Comparison of ENCODE assay signal across 7 cellular contexts in the genomic region with DNA sequence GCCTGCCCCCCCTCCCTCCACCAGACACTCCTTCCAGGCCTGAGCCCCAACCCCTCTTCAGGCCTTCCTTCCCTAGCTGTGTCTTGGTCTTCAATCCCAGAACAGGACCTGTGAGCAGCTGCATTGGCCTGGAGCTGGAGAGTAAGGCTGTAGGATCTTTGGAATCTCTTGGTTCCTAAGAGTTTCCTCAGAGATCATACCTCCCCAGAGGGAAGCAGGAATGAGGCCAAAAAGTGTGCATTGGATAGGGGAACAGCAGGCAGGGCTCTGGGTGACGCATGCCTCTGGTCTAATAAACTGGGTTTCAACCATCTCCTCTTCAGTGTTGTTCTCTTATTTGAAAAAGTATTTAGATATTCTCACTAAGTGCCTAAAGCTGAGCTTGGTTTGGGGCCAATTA. TPM values are rescaled to one million over a fixed set of nuclear protein-coding genes. Genes with fewer than 3 reads are reported as not detected.
DNase-seq lines count a peak whose midpoint lies in the region; ATAC-seq and TF ChIP-seq lines count a peak whose summit lies in the region.

No MANE protein-coding gene starts in this region.

- DNase-seq in Caco-2, result no peak
- DNase-seq in OCI-LY7 (ENCODE audit: low spot score), result no peak
- DNase-seq in central memory CD8-positive, alpha-beta T cell (ENCODE audit: low spot score in 2 of 2), result no peak
- DNase-seq in osteoblast (ENCODE audit: insufficient read length, low spot score, missing footprints), result peak; percentile 93
- no peak for DNase-seq in A673 (ENCODE audit: low spot score)
- DNase-seq in NCI-H1694 (lab: John Stamatoyannopoulos, UW), result no peak
- no peak for DNase-seq in Right ventricle myocardium superior

- POLR2A ChIA-PET in Caco-2 (lab: Charles Lee), result interaction anchor here (0.5 to 1.7 kb wide), 6 partner anchors 13 to 342 kb away, joined by 3 to 19 read pairs (median 4); a partner anchor contains a TSS
- POLR2A ChIA-PET in OCI-LY7 (lab: Charles Lee), result interaction anchor here (0.6 to 6.0 kb wide), 4 partner anchors 28 to 237 kb away, joined by 3 to 62 read pairs (median 12); a partner anchor contains a TSS
- POLR2A ChIA-PET in A673 (lab: Charles Lee; ENCODE audit: low non-redundant PET), result no interaction called here

- H3K4me2 ChIP-seq in OCI-LY7 (ENCODE audit: low read length) (0 out of 2 replicates have a peak overlapping the region, but pooled peaks have one; percentile 12), osteoblast (ENCODE audit: insufficient read depth, low read length) (no peak overlapping the region)

- H3K27me3 ChIP-seq in Caco-2 (replicated peaks; ENCODE audit: control insufficient read depth, insufficient read depth, low read length) (no peaks in the 10 kb centered on the region), osteoblast (ENCODE audit: insufficient read depth, low read length) (no peaks in the 10 kb centered on the region), A673 (replicated peaks; ENCODE audit: insufficient read depth, low read depth, low read length, poor library complexity) (no peaks in the 10 kb centered on the region)

- CTCF ChIA-PET in Caco-2 (lab: Charles Lee), result interaction anchor here (0.5 to 2.1 kb wide), 22 partner anchors 9 to 950 kb away, joined by 3 to 47 read pairs (median 3); a partner anchor contains a TSS
- CTCF ChIA-PET in OCI-LY7 (lab: Charles Lee; ENCODE audit: unreplicated experiment), result no interaction called here
- CTCF ChIA-PET in A673 (lab: Charles Lee), result interaction anchor here (2.8 kb wide), 1 partner anchor 27 kb away, joined by 19 read pairs; a partner anchor contains a TSS

- H3K4me3 Mint-ChIP-seq in Caco-2 (ENCODE audit: unreplicated experiment), result peak overlapping the region; percentile 68
- peak overlapping the region; percentile 74 for H3K4me3 Mint-ChIP-seq in central memory CD8-positive, alpha-beta T cell

- H3K4me1 ChIP-seq in Caco-2 (peaks cover 40% of the 10 kb centered on the region), OCI-LY7 (ENCODE audit: insufficient read depth, low read length, poor library complexity, severe bottlenecking) (peaks cover 30% of the 10 kb centered on the region), osteoblast (ENCODE audit: insufficient read depth, low read length) (peaks cover 16% of the 10 kb centered on the region), A673 (ENCODE audit: insufficient read depth, low read length, poor library complexity, severe bottlenecking) (peaks cover 5% of the 10 kb centered on the region)

- ATAC-seq in central memory CD8-positive, alpha-beta T cell (replicated peaks; ENCODE audit: extremely low read depth, poor library complexity, severe bottlenecking), result no peak
- ATAC-seq in Right ventricle myocardium superior (ENCODE audit: poor library complexity), result no peak

- no TSS peak for BruUV-seq in Caco-2 (replicated peaks; lab: Mats Ljungman, UMichigan)
- no TSS peak for BruUV-seq in OCI-LY7 (replicated peaks; lab: Mats Ljungman, UMichigan)
- BruUV-seq in A673 (replicated peaks; lab: Mats Ljungman, UMichigan), result no TSS peak

- H4K20me1 ChIP-seq in OCI-LY7 (ENCODE audit: insufficient read depth, low read length), result 0 out of 2 replicates have a peak, but pooled peaks cover 3% of the 10 kb centered on the region
- H4K20me1 ChIP-seq in osteoblast (ENCODE audit: insufficient read depth, low read length), result peaks cover 3% of the 10 kb centered on the region

- H2AFZ ChIP-seq in OCI-LY7 (ENCODE audit: low read length) (no peak overlapping the region), osteoblast (ENCODE audit: low read length) (no peak overlapping the region)

- peaks cover 37% of the 10 kb centered on the region for H3K4me1 Mint-ChIP-seq in Caco-2 (ENCODE audit: low read depth, unreplicated experiment)
- peaks cover 28% of the 10 kb centered on the region for H3K4me1 Mint-ChIP-seq in central memory CD8-positive, alpha-beta T cell

- no peaks in the 10 kb centered on the region for H3K9me3 Mint-ChIP-seq in Caco-2 (ENCODE audit: unreplicated experiment)
- H3K9me3 Mint-ChIP-seq in central memory CD8-positive, alpha-beta T cell, result no peaks in the 10 kb centered on the region

- H3K4me3 ChIP-seq in Caco-2 (ENCODE audit: low read depth, low read length) (no peak overlapping the region), OCI-LY7 (ENCODE audit: low read depth, low read length, poor library complexity, severe bottlenecking) (no peak overlapping the region), osteoblast (ENCODE audit: insufficient read depth, low read length) (no peak overlapping the region), A673 (ENCODE audit: low read depth, low read length, poor library complexity, severe bottlenecking) (no peak overlapping the region)

- H3K79me2 ChIP-seq in OCI-LY7 (ENCODE audit: insufficient read depth, low read depth, low read length) (peaks cover 16% of the 10 kb centered on the region; the same call in 1 of the 2 replicates), osteoblast (ENCODE audit: insufficient read depth, low read length) (peaks cover 15% of the 10 kb centered on the region)

- no peaks in the 10 kb centered on the region for H3K27me3 Mint-ChIP-seq in Caco-2 (ENCODE audit: insufficient read depth, unreplicated experiment)
- no peaks in the 10 kb centered on the region for H3K27me3 Mint-ChIP-seq in central memory CD8-positive, alpha-beta T cell

- peaks cover 33% of the 10 kb centered on the region for H3K36me3 Mint-ChIP-seq in Caco-2 (ENCODE audit: insufficient read depth, unreplicated experiment)
- H3K36me3 Mint-ChIP-seq in central memory CD8-positive, alpha-beta T cell (ENCODE audit: insufficient read depth), result peaks cover 13% of the 10 kb centered on the region

- H3K9me3 ChIP-seq in Caco-2 (no peaks in the 10 kb centered on the region), OCI-LY7 (ENCODE audit: low read length) (no peaks in the 10 kb centered on the region), osteoblast (ENCODE audit: low read depth, low read length) (no peaks in the 10 kb centered on the region), A673 (ENCODE audit: low read depth, low read length, poor library complexity, severe bottlenecking) (no peaks in the 10 kb centered on the region)

- H3K36me3 ChIP-seq in Caco-2 (ENCODE audit: control insufficient read depth, insufficient read depth, low read length), result peaks cover 8% of the 10 kb centered on the region
- peaks cover 20% of the 10 kb centered on the region for H3K36me3 ChIP-seq in OCI-LY7 (ENCODE audit: insufficient read depth, low read length)
- peaks cover 13% of the 10 kb centered on the region for H3K36me3 ChIP-seq in osteoblast (ENCODE audit: insufficient read depth, low read length)
- peaks cover 14% of the 10 kb centered on the region for H3K36me3 ChIP-seq in A673 (ENCODE audit: insufficient read depth, low read length, poor library complexity, severe bottlenecking)

- TF ChIP-seq CTCF in Caco-2 (IDR thresholded peaks at IDR 0.05; ENCODE audit: insufficient read depth in 1 of 2, low read depth in 1 of 2, low read length in 1 of 2, severe bottlenecking in 1 of 2, unreplicated experiment in 1 of 2) (no peak), OCI-LY7 (conservative IDR thresholded peaks at IDR 0.05; ENCODE audit: low read length) (no peak), osteoblast (IDR thresholded peaks at IDR 0.05; ENCODE audit: extremely low read depth, low read depth, low read length) (no peak), A673 (conservative IDR thresholded peaks at IDR 0.05; ENCODE audit: low read depth, low read length) (no peak)

- intact Hi-C loops in Caco-2 (cut with micrococcal nuclease; ENCODE audit: unreplicated experiment), result no loop called here
- intact Hi-C loops in OCI-LY7 (cut with micrococcal nuclease; ENCODE audit: unreplicated experiment), result no loop called here
- intact Hi-C loops in A673 (cut with micrococcal nuclease; ENCODE audit: unreplicated experiment), result no loop called here
- intact Hi-C loops in Right ventricle myocardium superior (cut with DNase I), result no loop called here

- H3K9me2 ChIP-seq in OCI-LY7 (ENCODE audit: insufficient read depth, low read length), result no peaks in the 10 kb centered on the region

- H3K27ac ChIP-seq in OCI-LY7 (ENCODE audit: low read depth, low read length, poor library complexity, severe bottlenecking), result no peak overlapping the region
- no peak overlapping the region for H3K27ac ChIP-seq in osteoblast (ENCODE audit: low read depth, low read length)
- no peak overlapping the region for H3K27ac ChIP-seq in A673 (ENCODE audit: low read depth, low read length, poor library complexity, severe bottlenecking)

- peak overlapping the region; percentile 93 for H3K27ac Mint-ChIP-seq in Caco-2 (ENCODE audit: unreplicated experiment)
- peak overlapping the region; percentile 25 for H3K27ac Mint-ChIP-seq in central memory CD8-positive, alpha-beta T cell (ENCODE audit: low read depth)

RNA-seq across cellular contexts. Expression of a gene that starts 1.8 kb away (rescaled TPM):
- total RNA-seq in Caco-2 (2022) (142 and 158 TPM in 2 replicates), OCI-LY7 (2022) (92.8 and 109 TPM in 2 replicates), osteoblast (50.3 and 53.0 TPM in 2 replicates), A673 (2021) (141 and 152 TPM in 2 replicates), Right ventricle myocardium superior (14.3 TPM)
- 117 and 134 TPM in 2 replicates for total RNA-seq in OCI-LY7 (2014; rRNA removed; shearing (Covaris generic))

RNA-seq across cellular contexts. Expression of a gene that starts 20.5 kb away (rescaled TPM):
- total RNA-seq in Caco-2 (2022), result 1.5 and 1.9 TPM in 2 replicates
- total RNA-seq in OCI-LY7 (2014; rRNA removed; shearing (Covaris generic)), result 0.31 and 0.47 TPM in 2 replicates
- 0.31 and 1.2 TPM in 2 replicates for total RNA-seq in OCI-LY7 (2022)
- under 0.01 TPM in 1 of 2 replicates, not detected in the other for total RNA-seq in osteoblast
- total RNA-seq in A673 (2021), result 0.58 and 1.3 TPM in 2 replicates
- 38.3 TPM for total RNA-seq in Right ventricle myocardium superior

RNA-seq across cellular contexts. Expression of a gene that starts 25.9 kb away (rescaled TPM):
- total RNA-seq in Caco-2 (2022) (15.6 and 17.8 TPM in 2 replicates), OCI-LY7 (2022) (0.57 and 0.59 TPM in 2 replicates), osteoblast (0.72 and 0.88 TPM in 2 replicates), A673 (2021) (2.7 and 5.5 TPM in 2 replicates), Right ventricle myocardium superior (1.6 TPM)
- 0.05 TPM in 1 of 2 replicates, not detected in the other for total RNA-seq in OCI-LY7 (2014; rRNA removed; shearing (Covaris generic))

RNA-seq across cellular contexts. Expression of a gene that starts 28.7 kb away (rescaled TPM):
- total RNA-seq in Caco-2 (2022) (85.0 and 86.3 TPM in 2 replicates), OCI-LY7 (2022) (48.2 and 54.3 TPM in 2 replicates), osteoblast (29.0 and 29.8 TPM in 2 replicates), A673 (2021) (25.4 and 28.7 TPM in 2 replicates), Right ventricle myocardium superior (243 TPM)
- 51.4 and 57.4 TPM in 2 replicates for total RNA-seq in OCI-LY7 (2014; rRNA removed; shearing (Covaris generic))

RNA-seq across cellular contexts. Expression of a gene that starts 58.0 kb away (rescaled TPM):
- 122 and 131 TPM in 2 replicates for total RNA-seq in Caco-2 (2022)
- 69.6 and 75.3 TPM in 2 replicates for total RNA-seq in OCI-LY7 (2014; rRNA removed; shearing (Covaris generic))
- total RNA-seq in OCI-LY7 (2022), result 93.6 and 104 TPM in 2 replicates
- total RNA-seq in osteoblast, result 12.7 and 16.5 TPM in 2 replicates
- 173 and 179 TPM in 2 replicates for total RNA-seq in A673 (2021)
- 5.6 TPM for total RNA-seq in Right ventricle myocardium superior

Comparison
In these comparisons a context has a peak if more than half of its experiments do, and no peak if none do; other contexts are left out.
1. RNA of a gene that starts 20.5 kb away (total RNA-seq): 38.3 TPM in Right ventricle myocardium superior (single experiment); 1.5 to 1.9 TPM in Caco-2, 0.31 to 1.2 TPM in OCI-LY7, 0.58 to 1.3 TPM in A673 and under 0.01 TPM in osteoblast; every median in the first group is over 10 times any median in the second.